1 cellular context compared by ENCODE assay signal in the genomic region with DNA sequence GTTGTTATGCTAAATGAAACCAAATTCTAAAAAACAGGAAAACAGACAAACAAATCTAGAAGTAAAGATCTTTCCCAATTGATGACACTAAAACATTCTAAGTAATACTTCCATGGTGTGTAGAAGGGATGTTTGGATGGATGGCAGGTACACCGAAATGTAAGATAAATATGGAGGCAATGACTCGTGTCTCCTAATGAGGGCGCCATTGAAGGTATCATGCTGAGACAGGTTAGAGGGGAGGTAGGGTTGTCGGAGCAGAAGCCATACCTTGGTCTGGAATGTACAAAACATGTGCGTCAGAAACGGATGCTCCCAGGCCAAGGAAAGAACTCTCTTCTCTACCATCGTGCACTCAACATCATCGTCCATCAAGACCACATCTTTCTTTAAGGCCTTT.
TF ChIP-seq lines count a peak whose summit lies in the region.

No MANE protein-coding gene starts in this region.

TF ChIP-seq in H1, 55 proteins besides CTCF, POLR2A, EP300 and RAD21:
- no peak for TF ChIP-seq ZNF274 (IDR thresholded peaks at IDR 0.05; ENCODE audit: borderline replicate concordance, extremely low read depth, low read length)
- TF ChIP-seq, protein P1, sequence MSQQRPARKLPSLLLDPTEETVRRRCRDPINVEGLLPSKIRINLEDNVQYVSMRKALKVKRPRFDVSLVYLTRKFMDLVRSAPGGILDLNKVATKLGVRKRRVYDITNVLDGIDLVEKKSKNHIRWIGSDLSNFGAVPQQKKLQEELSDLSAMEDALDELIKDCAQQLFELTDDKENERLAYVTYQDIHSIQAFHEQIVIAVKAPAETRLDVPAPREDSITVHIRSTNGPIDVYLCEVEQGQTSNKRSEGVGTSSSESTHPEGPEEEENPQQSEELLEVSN (IDR thresholded peaks at IDR 0.05), result no peak
- TF ChIP-seq HDAC6 (IDR thresholded peaks at IDR 0.05; ENCODE audit: low read depth, low read length), result no peak
- no peak for TF ChIP-seq EZH2 (IDR thresholded peaks at IDR 0.05; ENCODE audit: low read depth, low read length, severe bottlenecking)
